In genomic region chr6:73558624-73559398, GRCh38 we compare ENCODE assay signal across 1 cellular context.
TF ChIP-seq lines count a peak whose summit lies in the region.

No MANE protein-coding gene starts in this region.

TF ChIP-seq in GM12878, 131 proteins besides CTCF, POLR2A, EP300 and RAD21:
- no peak for TF ChIP-seq CUX1 (IDR thresholded peaks at IDR 0.05; ENCODE audit: insufficient replicate concordance, low read depth, low read length)
- peak; percentile 39 for TF ChIP-seq RUNX3 (IDR thresholded peaks at IDR 0.05; ENCODE audit: low read length)
- no peak for TF ChIP-seq GATAD2B (conservative IDR thresholded peaks at IDR 0.05; ENCODE audit: low read depth)
- peak; percentile 70 for TF ChIP-seq IKZF1 (conservative IDR thresholded peaks at IDR 0.05)
- TF ChIP-seq SUPT20H (IDR thresholded peaks at IDR 0.05; ENCODE audit: borderline replicate concordance, control insufficient read depth, low read depth, low read length), result no peak
- no peak for TF ChIP-seq EZH2 (IDR thresholded peaks at IDR 0.05; ENCODE audit: borderline replicate concordance, control insufficient read depth, low read depth, low read length)
- TF ChIP-seq POLR2AphosphoS5 (IDR thresholded peaks at IDR 0.05; ENCODE audit: low read length), result no peak
- peak; percentile 56; the same call in 1 of the 2 replicates for TF ChIP-seq MTA2 (IDR thresholded peaks at IDR 0.05; ENCODE audit: low read depth)
- no peak for TF ChIP-seq ZBTB4 (CRISPR knock-in tag; IDR thresholded peaks at IDR 0.05)
- TF ChIP-seq IKZF2 (IDR thresholded peaks at IDR 0.05), result peak; percentile 28 to 59; a peak in 2 of 4 replicates
- TF ChIP-seq POU2F2 (IDR thresholded peaks at IDR 0.05; ENCODE audit: borderline replicate concordance, low read depth, low read length), result no peak
- no peak for TF ChIP-seq ZNF274 (IDR thresholded peaks at IDR 0.05; ENCODE audit: insufficient read depth, insufficient read length)
- TF ChIP-seq TCF12 (IDR thresholded peaks at IDR 0.05; ENCODE audit: low read depth, low read length), result no peak
- TF ChIP-seq PAX5 (IDR thresholded peaks at IDR 0.05; ENCODE audit: borderline replicate concordance, low read depth, low read length), result no peak
- peak; percentile 74; the same call in 1 of the 2 replicates for TF ChIP-seq NR2F1 (conservative IDR thresholded peaks at IDR 0.05)
- no peak for TF ChIP-seq PML (IDR thresholded peaks at IDR 0.05; ENCODE audit: low read length)
- 0 out of 2 replicates have a peak, but pooled peaks have one; percentile 45 for TF ChIP-seq DPF2 (IDR thresholded peaks at IDR 0.05)
- peak; percentile 40; the same call in 1 of the 2 replicates for TF ChIP-seq EED (IDR thresholded peaks at IDR 0.05; ENCODE audit: low read depth)
- TF ChIP-seq ZNF217 (IDR thresholded peaks at IDR 0.05), result no peak
- no peak for TF ChIP-seq GABPA (IDR thresholded peaks at IDR 0.05; ENCODE audit: low read depth)
- TF ChIP-seq YBX1 (IDR thresholded peaks at IDR 0.05), result no peak
